In the genomic region with DNA sequence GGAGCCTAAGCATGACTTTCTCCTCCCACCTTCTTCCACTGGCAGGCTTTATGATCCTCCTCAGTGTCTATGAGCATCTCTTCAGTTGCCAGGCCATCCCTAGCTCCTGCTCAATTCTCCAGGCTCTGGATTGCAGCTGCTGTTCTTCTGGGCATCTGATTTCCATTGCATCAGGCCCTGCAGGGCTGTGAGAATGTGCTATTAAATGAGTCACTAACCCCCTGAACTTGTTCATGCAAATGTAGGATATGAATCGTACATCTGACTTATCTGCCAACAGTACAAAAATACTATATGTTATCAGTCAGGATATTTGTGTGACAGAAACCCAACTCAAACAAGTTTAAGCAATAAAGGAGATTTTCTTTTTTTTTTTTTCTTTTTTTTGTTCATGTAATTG, we compare ENCODE assay signal across 13 cellular contexts. TPM values are rescaled to one million over a fixed set of nuclear protein-coding genes. Genes with fewer than 3 reads are reported as not detected.
A peak's percentile ranks its signal among the peaks of the same experiment; 100 is the strongest.
DNase-seq lines count a peak whose midpoint lies in the region; ATAC-seq and TF ChIP-seq lines count a peak whose summit lies in the region.
"Had no signal": no experiment of that assay in that cellular context is flagged by ENCODE, and none has a peak within 500 bp of the region (broad histone marks: within the 10 kb centered on the region; RNA-seq: fewer than 3 reads in every experiment).

No MANE protein-coding gene starts in this region.

- no peaks in the 10 kb centered on the region for H3K4me1 ChIP-seq in hepatocyte (ENCODE audit: insufficient read depth)
- H3K4me1 ChIP-seq in testis, result no peaks in the 10 kb centered on the region
- H3K4me1 ChIP-seq in naive thymus-derived CD4-positive, alpha-beta T cell (ENCODE audit: control insufficient read depth in 2 of 2, insufficient read depth in 2 of 2, low read length in 2 of 2), result no peaks in the 10 kb centered on the region
- peaks cover 30% of the 10 kb centered on the region for H3K4me1 ChIP-seq in neural progenitor cell
- H3K4me1 ChIP-seq: tibial nerve had no signal

- in situ Hi-C loops in astrocyte of the cerebellum (cut with HindIII; ENCODE audit: low sequenced_read_pairs), result no loop called here

- H3K4me3 ChIP-seq in astrocyte of the cerebellum (ENCODE audit: low read depth, low read length), result no peak overlapping the region
- H3K4me3 ChIP-seq in hepatocyte, result no peak overlapping the region
- no peak overlapping the region for H3K4me3 ChIP-seq in testis
- no peak overlapping the region for H3K4me3 ChIP-seq in naive thymus-derived CD4-positive, alpha-beta T cell (ENCODE audit: low read length)
- H3K4me3 ChIP-seq in neural progenitor cell, result no peak overlapping the region
- H3K4me3 ChIP-seq: tibial nerve had no signal

- H3K4me3 Mint-ChIP-seq in HFFc6, result peak overlapping the region; percentile 71
- no peak overlapping the region for H3K4me3 Mint-ChIP-seq in naive thymus-derived CD4-positive, alpha-beta T cell
- no peak overlapping the region for H3K4me3 Mint-ChIP-seq in neural progenitor cell
- H3K4me3 Mint-ChIP-seq: T-helper 2 cell treated with Interferon-gamma antibody and Interleukin-4, amounts not matched to agents 5 μg/mL and 100 μg/mL, for 36 hours had no signal

- H2AFZ ChIP-seq in hepatocyte (no peak overlapping the region), neural progenitor cell (replicated peaks) (no peak overlapping the region)

- H3K36me3 Mint-ChIP-seq in HFFc6 (ENCODE audit: low read depth) (peaks cover 50% of the 10 kb centered on the region), neural progenitor cell (no peaks in the 10 kb centered on the region)
- no peaks in the 10 kb centered on the region for H3K36me3 Mint-ChIP-seq in naive thymus-derived CD4-positive, alpha-beta T cell

- intact Hi-C loops in testis (cut with DNase I; ENCODE audit: low total_unique reads), result no loop called here
- intact Hi-C loops in naive thymus-derived CD4-positive, alpha-beta T cell (cut with micrococcal nuclease), result no loop called here

- no peak for TF ChIP-seq POLR2A in testis (IDR thresholded peaks at IDR 0.05)

- TF ChIP-seq CTCF in HFFc6 (IDR thresholded peaks at IDR 0.05) (no peak), astrocyte of the cerebellum (IDR thresholded peaks at IDR 0.05; ENCODE audit: low read depth, low read length, missing control alignments) (no peak), hepatocyte (IDR thresholded peaks at IDR 0.05; ENCODE audit: poor library complexity) (no peak), testis (IDR thresholded peaks at IDR 0.05) (no peak), neural progenitor cell (IDR thresholded peaks at IDR 0.05) (no peak)

- no peaks in the 10 kb centered on the region for H3K9me3 ChIP-seq in hepatocyte (ENCODE audit: low read depth)
- H3K9me3 ChIP-seq in testis, result no peaks in the 10 kb centered on the region
- H3K9me3 ChIP-seq in naive thymus-derived CD4-positive, alpha-beta T cell (ENCODE audit: control insufficient read depth in 2 of 3, low read length in 3 of 3), result no peaks in the 10 kb centered on the region
- H3K9me3 ChIP-seq in neural progenitor cell (ENCODE audit: low read depth), result no peaks in the 10 kb centered on the region
- H3K9me3 ChIP-seq: neutrophil, tibial nerve had no signal

- H3K4me1 Mint-ChIP-seq in HFFc6 (ENCODE audit: low read depth) (peaks cover 86% of the 10 kb centered on the region), neural progenitor cell (peaks cover 10% of the 10 kb centered on the region)
- peaks cover 0 to 2% (median 0%) of the 10 kb centered on the region in 7 donors for H3K4me1 Mint-ChIP-seq in naive thymus-derived CD4-positive, alpha-beta T cell

- no peaks in the 10 kb centered on the region for H3K9me2 ChIP-seq in hepatocyte (replicated peaks; ENCODE audit: insufficient read depth)

- H3K27me3 ChIP-seq in hepatocyte, result no peaks in the 10 kb centered on the region
- no peaks in the 10 kb centered on the region for H3K27me3 ChIP-seq in testis
- no peaks in the 10 kb centered on the region for H3K27me3 ChIP-seq in naive thymus-derived CD4-positive, alpha-beta T cell (ENCODE audit: control insufficient read depth in 2 of 2, insufficient read depth in 2 of 2, low read length in 2 of 2)
- H3K27me3 ChIP-seq in neural progenitor cell, result no peaks in the 10 kb centered on the region
- H3K27me3 ChIP-seq: neutrophil, tibial nerve had no signal

- DNase-seq in AG08396 (ENCODE audit: low spot score) (peak; percentile 78), HFFc6 (peak; percentile 88), astrocyte of the cerebellum (ENCODE audit: low read depth) (peak; percentile 46), hepatocyte (ENCODE audit: low spot score) (peak; percentile 24), testis (no peak), neural progenitor cell (ENCODE audit: low spot score) (no peak)
- no peak for DNase-seq in activated CD4-positive, alpha-beta T cell treated with anti-CD3 and anti-CD28 coated beads, Interleukin-2, amount 50 U/mL, for 4 hours
- no peak for DNase-seq in naive thymus-derived CD4-positive, alpha-beta T cell
- DNase-seq: activated T-cell treated with anti-CD3 and anti-CD28 coated beads, Interleukin-2, amount 50 U/mL, for 1 hour; DMS53 had no signal

- H3K36me3 ChIP-seq in hepatocyte (replicated peaks; ENCODE audit: insufficient read depth, low read depth) (no peaks in the 10 kb centered on the region), testis (ENCODE audit: low read depth, missing control alignments) (no peaks in the 10 kb centered on the region), neural progenitor cell (no peaks in the 10 kb centered on the region)
- H3K36me3 ChIP-seq in naive thymus-derived CD4-positive, alpha-beta T cell (ENCODE audit: control insufficient read depth in 2 of 3, insufficient read depth in 3 of 3, low read length in 3 of 3), result no peaks in the 10 kb centered on the region
- H3K36me3 ChIP-seq: neutrophil, tibial nerve had no signal

- H3K4me2 ChIP-seq in hepatocyte, result no peak overlapping the region
- no peak overlapping the region for H3K4me2 ChIP-seq in neural progenitor cell

- H3K27ac Mint-ChIP-seq in HFFc6 (peak overlapping the region; percentile 90), neural progenitor cell (no peak overlapping the region)
- H3K27ac Mint-ChIP-seq in naive thymus-derived CD4-positive, alpha-beta T cell, result no peak overlapping the region
- H3K27ac Mint-ChIP-seq: T-helper 2 cell treated with Interferon-gamma antibody and Interleukin-4, amounts not matched to agents 5 μg/mL and 100 μg/mL, for 36 hours had no signal

- POLR2A ChIA-PET in naive thymus-derived CD4-positive, alpha-beta T cell (lab: Charles Lee), result no interaction called here

- H3K79me2 ChIP-seq in hepatocyte (no peaks in the 10 kb centered on the region), neural progenitor cell (ENCODE audit: low read depth) (peaks cover 60% of the 10 kb centered on the region)

- H3K9me3 Mint-ChIP-seq in HFFc6 (no peaks in the 10 kb centered on the region), neural progenitor cell (no peaks in the 10 kb centered on the region)
- peaks cover 0 to 3% (median 0%) of the 10 kb centered on the region in 11 donors for H3K9me3 Mint-ChIP-seq in naive thymus-derived CD4-positive, alpha-beta T cell
- H3K9me3 Mint-ChIP-seq: T-helper 2 cell treated with Interferon-gamma antibody and Interleukin-4, amounts not matched to agents 5 μg/mL and 100 μg/mL, for 36 hours had no signal

- no peak for ATAC-seq in naive thymus-derived CD4-positive, alpha-beta T cell

- H3K27me3 Mint-ChIP-seq in HFFc6 (ENCODE audit: insufficient read depth) (no peaks in the 10 kb centered on the region; the same call in 1 of the 2 replicates), neural progenitor cell (ENCODE audit: insufficient read depth, low read depth) (peaks cover 4% of the 10 kb centered on the region)
- H3K27me3 Mint-ChIP-seq in naive thymus-derived CD4-positive, alpha-beta T cell, result peaks cover 0 to 23% (median 0%) of the 10 kb centered on the region in 5 donors

- peaks cover 3% of the 10 kb centered on the region for H3F3A ChIP-seq in neural progenitor cell (ENCODE audit: low read depth)

- 52% methylated on average over 1 of the region's 1 CpG for WGBS in hepatocyte (ENCODE audit: low lambda C conversion rate, missing lambda C conversion rate)
- 49 to 68% methylated on average over 1 of the region's 1 CpG for WGBS in testis, 2 donors

- CTCF ChIA-PET in naive thymus-derived CD4-positive, alpha-beta T cell (lab: Charles Lee), result no interaction called here

- H3K9ac ChIP-seq in neural progenitor cell, result no peak overlapping the region

- H4K20me1 ChIP-seq in hepatocyte (ENCODE audit: insufficient read depth, poor library complexity, severe bottlenecking), result no peaks in the 10 kb centered on the region
- no peaks in the 10 kb centered on the region for H4K20me1 ChIP-seq in neural progenitor cell (ENCODE audit: low read depth)

- H3K27ac ChIP-seq in hepatocyte, result no peak overlapping the region
- no peak overlapping the region for H3K27ac ChIP-seq in testis
- no peak overlapping the region for H3K27ac ChIP-seq in naive thymus-derived CD4-positive, alpha-beta T cell (ENCODE audit: low read depth, low read length)
- no peak overlapping the region for H3K27ac ChIP-seq in neural progenitor cell
- H3K27ac ChIP-seq: neutrophil had no signal

RNA-seq across cellular contexts. Expression of gene GPR176, which starts 11.9 kb away (rescaled TPM):
- total RNA-seq in HFFc6 (2021; fragmentation: NEBNext Ultra II Directional; extraction: Animal tissue kit (Norgen Biotek cat#: 25700)), result 100 to 1,000 TPM; 151 to 193 (median 169) TPM
- total RNA-seq in hepatocyte (5.3 and 7.0 TPM in 2 replicates), testis (10 to 100 TPM; 22.0 to 34.1 TPM), neural progenitor cell (ENCODE audit: low replicate concordance) (20.6 and 36.4 TPM in 2 replicates)
- polyA plus RNA-seq in hepatocyte (2.7 and 2.9 TPM in 2 replicates), testis (ENCODE audit: insufficient read depth, low read depth, low replicate concordance) (23.1 TPM)
- total RNA-seq in naive thymus-derived CD4-positive, alpha-beta T cell, result under 1 TPM in 1 of 5 experiments, not detected in 4; 0.07 TPM
- not detected for polyA plus RNA-seq in naive thymus-derived CD4-positive, alpha-beta T cell

RNA-seq across cellular contexts. Expression of gene EIF2AK4, which starts 25.7 kb away (rescaled TPM):
- total RNA-seq in HFFc6 (2021; fragmentation: NEBNext Ultra II Directional; extraction: Animal tissue kit (Norgen Biotek cat#: 25700)), result 10 to 100 TPM; 85.6 to 94.3 (median 90.1) TPM
- total RNA-seq in hepatocyte (36.4 and 38.2 TPM in 2 replicates), testis (10 to 100 TPM; 47.4 to 56.5 TPM), neural progenitor cell (ENCODE audit: low replicate concordance) (55.9 and 62.9 TPM in 2 replicates)
- polyA plus RNA-seq in hepatocyte (45.9 and 50.7 TPM in 2 replicates), testis (ENCODE audit: insufficient read depth, low read depth, low replicate concordance) (22.4 TPM)
- 10 to 100 TPM; 14.9 to 34.7 (median 15.5) TPM for total RNA-seq in naive thymus-derived CD4-positive, alpha-beta T cell
- 10 to 100 TPM; 12.7 to 21.1 TPM for polyA plus RNA-seq in naive thymus-derived CD4-positive, alpha-beta T cell

Comparison
In these comparisons a context has a peak if more than half of its experiments do, and no peak if none do; other contexts are left out.
1. DNase-seq: peak in AG08396 (single experiment), HFFc6 (single experiment), astrocyte of the cerebellum (single experiment) and hepatocyte (single experiment); none in testis (single experiment), activated CD4-positive, alpha-beta T cell treated with anti-CD3 and anti-CD28 coated beads, Interleukin-2, amount 50 U/mL, for 4 hours (0 of 2), naive thymus-derived CD4-positive, alpha-beta T cell (0 of 9) and neural progenitor cell (single experiment).